8 cellular contexts compared by ENCODE assay signal in the genomic region with DNA sequence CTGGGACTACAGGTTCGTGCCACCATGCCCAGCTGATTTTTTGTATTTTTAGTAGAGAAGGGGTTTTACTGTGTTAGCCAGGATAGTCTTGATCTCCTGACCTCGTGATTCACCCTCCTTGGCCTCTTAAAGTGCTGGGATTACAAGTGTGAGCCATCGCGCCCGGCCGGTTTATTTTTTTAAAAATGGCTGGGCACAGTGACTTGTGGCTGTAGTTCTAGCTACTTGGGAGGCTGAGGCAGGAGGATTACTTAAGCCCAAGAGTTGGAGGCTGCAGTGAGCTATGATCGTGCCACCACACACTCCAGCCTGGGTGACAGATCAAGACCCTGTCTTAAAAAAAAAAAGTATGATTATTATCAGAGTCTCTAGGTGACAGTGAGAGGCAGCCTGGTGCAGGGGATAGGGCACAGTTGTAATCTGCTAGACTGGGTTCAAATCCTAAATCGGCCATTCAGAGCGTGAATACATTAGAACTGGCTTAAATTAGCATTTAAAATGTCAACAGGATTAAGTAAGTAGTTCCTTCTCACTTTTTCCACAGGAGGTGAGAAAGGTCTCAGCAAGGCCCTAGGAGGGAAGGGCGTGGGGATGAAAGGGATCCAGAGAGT. TPM values are rescaled to one million over a fixed set of nuclear protein-coding genes. Genes with fewer than 3 reads are reported as not detected.
DNase-seq lines count a peak whose midpoint lies in the region; ATAC-seq, FAIRE-seq and TF ChIP-seq lines count a peak whose summit lies in the region.

No MANE protein-coding gene starts in this region.

- H3K79me2 ChIP-seq in ACC112 (ENCODE audit: control insufficient read depth, insufficient read depth, low read length, unreplicated experiment): no peaks in the 10 kb centered on the region
- peaks cover 48% of the 10 kb centered on the region; the same call in 2 of the 3 replicates for H3K79me2 ChIP-seq in K562 (ENCODE audit: control insufficient read depth, insufficient read depth, low read length)

- H3K4me3 Mint-ChIP-seq in mesothelial cell of epicardium: peak overlapping the region; percentile 72

- POLR2A ChIA-PET in K562 (lab: Yijun Ruan, JAX): interaction anchor here (0.6 to 1.8 kb wide), 5 partner anchors 8 to 1423 kb away, joined by 3 to 4 read pairs (median 4); partner anchors contain the start of gene SLC7A11

- H4K20me1 ChIP-seq in K562 (replicated peaks; ENCODE audit: control insufficient read depth, insufficient read depth, low read length): no peaks in the 10 kb centered on the region

- no peaks in the 10 kb centered on the region for H3K9me1 ChIP-seq in K562 (ENCODE audit: control insufficient read depth, insufficient read depth, low read length)

- H3K4me3 ChIP-seq in ACC112 (ENCODE audit: low read depth, low read length): peak overlapping the region; percentile 78
- peak overlapping the region; percentile 44 for H3K4me3 ChIP-seq in K562

- peaks cover 48% of the 10 kb centered on the region for H3K4me1 Mint-ChIP-seq in mesothelial cell of epicardium

- TF ChIP-seq RAD21 in K562 (CRISPR knock-in tag; conservative IDR thresholded peaks at IDR 0.05 in 1 of 2, IDR thresholded peaks at IDR 0.05 in 1 of 2): no peak

- DNase-seq in K562 (ENCODE audit: extremely low read depth in 1 of 4, low spot score in 3 of 4): no peak
- no peak for DNase-seq in mesothelial cell of epicardium (ENCODE audit: low spot score in 2 of 2, unreplicated experiment in 2 of 2)
- DNase-seq in NCI-H1930 (lab: John Stamatoyannopoulos, UW): no peak
- no peak for DNase-seq in activated CD8-positive, alpha-beta memory T cell treated with anti-CD3 and anti-CD28 coated beads for 24 hours

- no peaks in the 10 kb centered on the region for H3K27me3 ChIP-seq in ACC112 (ENCODE audit: insufficient read depth, low read length)
- H3K27me3 ChIP-seq in K562 (ENCODE audit: control insufficient read depth in 2 of 2, insufficient read depth in 2 of 2, low read length in 2 of 2): no peaks in the 10 kb centered on the region

- TF ChIP-seq CTCF in K562 (IDR thresholded peaks at IDR 0.05 in 2 of 3, conservative IDR thresholded peaks at IDR 0.05 in 1 of 3; ENCODE audit: insufficient read depth in 2 of 3, low read depth in 1 of 3, low read length in 3 of 3) (no peak), mesothelial cell of epicardium (IDR thresholded peaks at IDR 0.05; ENCODE audit: unreplicated experiment) (no peak)

- TF ChIP-seq POLR2A in K562 (conservative IDR thresholded peaks at IDR 0.05): no peak

- CTCF ChIA-PET in K562 (lab: Yijun Ruan, JAX; ENCODE audit: low intra/inter-chr PET ratio): no interaction called here

- intact Hi-C loops in K562 (cut with micrococcal nuclease): loop anchor here (5.0 kb wide), 1 partner anchor 487 kb away; the partner anchor contains the start of gene MAML3

- no peak for TF ChIP-seq EP300 in K562 (IDR thresholded peaks at IDR 0.05; ENCODE audit: low read length)

- H3K4me1 ChIP-seq in ACC112 (ENCODE audit: control insufficient read depth, insufficient read depth, low read length, unreplicated experiment) (peaks cover 12% of the 10 kb centered on the region), K562 (replicated peaks in 1 of 2; ENCODE audit: control insufficient read depth in 2 of 2, insufficient read depth in 2 of 2, low read length in 2 of 2) (peaks cover 19 to 47% of the 10 kb centered on the region in 2 experiments)

- peak overlapping the region; percentile 91 for H3K4me2 ChIP-seq in K562 (ENCODE audit: insufficient read depth, low read length)

- H3K9ac ChIP-seq in K562 (ENCODE audit: insufficient read depth in 1 of 2, low read depth in 2 of 2, low read length in 2 of 2): peak overlapping the region; percentile 80 to 91

- peak overlapping the region; percentile 96 for H3K27ac Mint-ChIP-seq in mesothelial cell of epicardium

- H3K27me3 Mint-ChIP-seq in mesothelial cell of epicardium (ENCODE audit: low read depth): no peaks in the 10 kb centered on the region

- in situ Hi-C loops in K562 (cut with MboI): no loop called here

- H3K36me3 Mint-ChIP-seq in mesothelial cell of epicardium: peaks cover 3% of the 10 kb centered on the region

- H2AFZ ChIP-seq in ACC112 (ENCODE audit: low read length, unreplicated experiment) (peak overlapping the region; percentile 91), K562 (ENCODE audit: low read depth, low read length) (peak overlapping the region; percentile 98)

- H3K27ac ChIP-seq in ACC112 (ENCODE audit: low read depth, low read length) (peak overlapping the region; percentile 48), K562 (ENCODE audit: extremely low read depth, low read depth, low read length) (peak overlapping the region; percentile 91)

- no peaks in the 10 kb centered on the region for H3K9me3 ChIP-seq in K562 (replicated peaks; ENCODE audit: control insufficient read depth, insufficient read depth, low read depth, low read length)

- TSS peak; percentile 83 for BruUV-seq in K562 (replicated peaks; lab: Mats Ljungman, UMichigan)

- WGBS in K562 (ENCODE audit: insufficient coverage, low coverage, missing lambda C conversion rate): 36% methylated on average over 10 of the region's 10 CpGs

- no peaks in the 10 kb centered on the region for H3K36me3 ChIP-seq in ACC112 (ENCODE audit: insufficient read depth, low read length)
- no peaks in the 10 kb centered on the region for H3K36me3 ChIP-seq in K562 (ENCODE audit: control insufficient read depth, insufficient read depth, low read length)

- H3K9me3 Mint-ChIP-seq in mesothelial cell of epicardium: no peaks in the 10 kb centered on the region

- ATAC-seq in HG02840 (IDR thresholded peaks at IDR 0.05; ENCODE audit: low FRiP score, unreplicated experiment) (peak; percentile 8), K562 (no peak; the same call in 2 of the 3 replicates), GM19397 (IDR thresholded peaks at IDR 0.05; ENCODE audit: unreplicated experiment) (no peak), HG03439 (IDR thresholded peaks at IDR 0.05; ENCODE audit: unreplicated experiment) (no peak)

- FAIRE-seq in K562 (lab: Jason Lieb, UNC): no peak

TF ChIP-seq in K562, 482 proteins besides CTCF, POLR2A, EP300 and RAD21:
- no peak for TF ChIP-seq SAP30 (IDR thresholded peaks at IDR 0.05; ENCODE audit: borderline replicate concordance, insufficient read depth, low read depth, low read length, poor library complexity, severe bottlenecking)
- TF ChIP-seq YY1 (IDR thresholded peaks at IDR 0.05; ENCODE audit: borderline replicate concordance in 1 of 3, control insufficient read depth in 1 of 3, extremely low read depth in 1 of 3, insufficient read depth in 3 of 3, insufficient read length in 1 of 3, insufficient replicate concordance in 2 of 3, low read depth in 1 of 3, low read length in 2 of 3): peak in 1 of 3 experiments; percentile 29
- TF ChIP-seq KAT8 (IDR thresholded peaks at IDR 0.05; ENCODE audit: low read depth): no peak
- TF ChIP-seq ZFPM2 (CRISPR knock-in tag; IDR thresholded peaks at IDR 0.05): no peak
- TF ChIP-seq NR4A1 (CRISPR knock-in tag; IDR thresholded peaks at IDR 0.05): no peak
- no peak for TF ChIP-seq NR4A1 (tag; IDR thresholded peaks at IDR 0.05)
- no peak for TF ChIP-seq NFE2L1 (tag; IDR thresholded peaks at IDR 0.05; ENCODE audit: borderline replicate concordance, low read depth)
- peak; percentile 7; the same call in 1 of the 2 replicates for TF ChIP-seq RFX1 (IDR thresholded peaks at IDR 0.05)
- TF ChIP-seq ZEB2 (IDR thresholded peaks at IDR 0.05): no peak
- TF ChIP-seq ADNP (tag; IDR thresholded peaks at IDR 0.05): 0 out of 2 replicates have a peak, but pooled peaks have one; percentile 34
- no peak for TF ChIP-seq RBM22 (IDR thresholded peaks at IDR 0.05; ENCODE audit: low read depth, low read length, poor library complexity, severe bottlenecking)
- no peak for TF ChIP-seq HDAC8 (tag; IDR thresholded peaks at IDR 0.05)
- TF ChIP-seq ZNF589 (CRISPR knock-in tag; IDR thresholded peaks at IDR 0.05; ENCODE audit: low read depth): peak; percentile 84
- 0 out of 2 replicates have a peak, but pooled peaks have one; percentile 3 for TF ChIP-seq GATA2 (CRISPR knock-in tag; IDR thresholded peaks at IDR 0.05)
- no peak for TF ChIP-seq SAFB (IDR thresholded peaks at IDR 0.05; ENCODE audit: borderline replicate concordance, low read depth, low read length)

RNA-seq across cellular contexts. Expression of gene MGST2, which starts 0.4 kb away (rescaled TPM):
- 32.7 and 49.5 TPM in 2 replicates for total RNA-seq in K562 (2011; cell fraction: chromatin; rRNA removed; ENCODE audit: low replicate concordance)
- 34.0 and 43.0 TPM in 2 replicates for total RNA-seq in K562 (2011; cell fraction: nucleolus; rRNA removed)
- total RNA-seq in K562 (2011; cell fraction: nucleoplasm; rRNA removed): 49.1 and 50.4 TPM in 2 replicates
- total RNA-seq in K562 (2014; rRNA removed): 38.7 and 49.1 TPM in 2 replicates
- 82.0 and 94.3 TPM in 2 replicates for total RNA-seq in K562 (2014; rRNA removed; fragmentation: Illumina TruSeq; extraction: Trizol)
- total RNA-seq in K562 (2015; rRNA removed; fragmentation: Illumina TruSeq; extraction: Trizol): 84.7 and 92.7 TPM in 2 replicates
- total RNA-seq in K562 (2021): 55.0 and 61.0 TPM in 2 replicates
- polyA plus RNA-seq in K562 (2011; rRNA removed): 59.5 and 74.6 TPM in 2 replicates
- 37.7 and 87.4 TPM in 2 replicates for polyA plus RNA-seq in K562 (2011; cell fraction: cytosol; rRNA removed)
- 13.9 and 28.1 TPM in 2 replicates for polyA plus RNA-seq in K562 (2011; cell fraction: nucleus; rRNA removed)
- 62.4 and 77.5 TPM in 2 replicates for polyA plus RNA-seq in K562 (2012)
- polyA plus RNA-seq in K562 (2014; fragmentation: Illumina TruSeq; extraction: Trizol): 80.0 and 84.6 TPM in 2 replicates
- polyA plus RNA-seq in K562 (2014; fragmentation: Nextera tagmentation; extraction: Ambion mirVana): 100 to 1,000 TPM; 108 to 115 TPM
- 96.7 and 112 TPM in 2 replicates for polyA plus RNA-seq in K562 (2014; rRNA removed)
- 23.9 and 27.1 TPM in 2 replicates for polyA minus RNA-seq in K562 (2011; rRNA and poly(A)+ RNA removed)
- polyA minus RNA-seq in K562 (2011; cell fraction: cytosol; rRNA and poly(A)+ RNA removed): 14.1 and 16.5 TPM in 2 replicates
- 11.4 and 23.4 TPM in 2 replicates for polyA minus RNA-seq in K562 (2011; cell fraction: nucleus; rRNA and poly(A)+ RNA removed)
- total RNA-seq in mesothelial cell of epicardium: 29.8 to 36.3 TPM (median 32.6 TPM) in 3 replicates
